In genomic region chr1:43011020-43011419, GRCh38 we compare ENCODE assay signal across 28 cellular contexts.
"Had no signal": no experiment of that assay in that cellular context is flagged by ENCODE, and none has a peak within 500 bp of the region (broad histone marks: within the 10 kb centered on the region; RNA-seq: fewer than 3 reads in every experiment).

No MANE protein-coding gene starts in this region.

- DNase-seq: activated CD4-positive, alpha-beta memory T cell treated with anti-CD3 and anti-CD28 coated beads for 36 hours; activated CD4-positive, alpha-beta T cell treated with anti-CD3 and anti-CD28 coated beads, Interleukin-2, amount 10 ng/mL, durations not matched to agents 24 days and 14 days; activated CD4-positive, CD25-positive, alpha-beta regulatory T cell treated with anti-CD3 and anti-CD28 coated beads, Interleukin-2, amount 50 U/mL, for 72 hours; activated CD8-positive, alpha-beta memory T cell treated with anti-CD3 and anti-CD28 coated beads, Interleukin-2, amount 50 U/mL, for 4 hours; activated gamma-delta T cell; activated naive CD4-positive, alpha-beta T cell treated with anti-CD3 and anti-CD28 coated beads, Interleukin-2, amount 50 U/mL, for 16 hours; activated T-cell treated with anti-CD3 and anti-CD28 coated beads, Interleukin-2, amount 50 U/mL, for 1 hour; amniotic stem cell; brain microvascular endothelial cell; foreskin fibroblast; head of caudate nucleus; hippocampal formation; kidney; left colon; mammary epithelial cell; midbrain; naive thymus-derived CD8-positive, alpha-beta T cell; stimulated activated CD4-positive, alpha-beta T cell treated with anti-CD3 and anti-CD28 coated beads, Interleukin-12 subunit alpha, Interleukin-12 subunit beta, amount 100 ng/mL, for 4 hours; stimulated activated CD4-positive, alpha-beta T cell treated with anti-CD3 and anti-CD28 coated beads, Interleukin-4, amount 100 ng/mL, for 1 hour; stimulated activated naive CD8-positive, alpha-beta T cell treated with anti-CD3 and anti-CD28 coated beads, Interleukin-15, amount 100 ng/mL, for 72 hours; substantia nigra; WERI-Rb-1 had no signal

- H3K27me3 ChIP-seq: brain microvascular endothelial cell had no signal

- H3K36me3 Mint-ChIP-seq: activated CD4-positive, alpha-beta memory T cell treated with anti-CD3 and anti-CD28 coated beads for 36 hours; naive thymus-derived CD8-positive, alpha-beta T cell had no signal

- H3K4me3 ChIP-seq: skin epidermis had no signal

- H3K4me1 Mint-ChIP-seq: activated CD4-positive, alpha-beta T cell treated with anti-CD3 and anti-CD28 coated beads, Interleukin-2, amount 10 ng/mL, durations not matched to agents 24 days and 14 days; stimulated activated naive CD8-positive, alpha-beta T cell treated with anti-CD3 and anti-CD28 coated beads, Interleukin-15, amount 100 ng/mL, for 72 hours had no signal

- H3K36me3 ChIP-seq: brain microvascular endothelial cell, WERI-Rb-1 had no signal

- H3K4me3 Mint-ChIP-seq: activated CD4-positive, alpha-beta memory T cell treated with anti-CD3 and anti-CD28 coated beads for 36 hours; activated CD4-positive, alpha-beta T cell treated with anti-CD3 and anti-CD28 coated beads, Interleukin-2, amount 10 ng/mL, durations not matched to agents 24 days and 14 days; activated T-helper 1 cell treated with anti-CD3 and anti-CD28 coated beads, Interleukin-12 subunit alpha, Interleukin-12 subunit beta, Interleukin-2, Interleukin-4 antibody, amounts not matched to agents 30 ng/mL and 10 ng/mL and 1 ng/mL, durations not matched to agents 14 hours and 24 hours and 36 hours; naive thymus-derived CD8-positive, alpha-beta T cell; stimulated activated naive CD8-positive, alpha-beta T cell treated with anti-CD3 and anti-CD28 coated beads, Interleukin-15, amount 100 ng/mL, for 72 hours had no signal

- FAIRE-seq: astrocyte, endothelial cell of umbilical vein, kidney had no signal

- H3K9me3 Mint-ChIP-seq: activated CD4-positive, alpha-beta memory T cell treated with anti-CD3 and anti-CD28 coated beads for 36 hours; activated CD4-positive, alpha-beta T cell treated with anti-CD3 and anti-CD28 coated beads, Interleukin-2, amount 10 ng/mL, durations not matched to agents 24 days and 14 days; activated T-helper 1 cell treated with anti-CD3 and anti-CD28 coated beads, Interleukin-12 subunit alpha, Interleukin-12 subunit beta, Interleukin-2, Interleukin-4 antibody, amounts not matched to agents 30 ng/mL and 10 ng/mL and 1 ng/mL, durations not matched to agents 14 hours and 24 hours and 36 hours; naive thymus-derived CD8-positive, alpha-beta T cell; stimulated activated naive CD8-positive, alpha-beta T cell treated with anti-CD3 and anti-CD28 coated beads, Interleukin-15, amount 100 ng/mL, for 72 hours had no signal

- ATAC-seq: esophagus mucosa; left colon; naive thymus-derived CD8-positive, alpha-beta T cell; sciatic nerve; stimulated activated naive CD8-positive, alpha-beta T cell treated with anti-CD3 and anti-CD28 coated beads, Interleukin-15, amount 100 ng/mL, for 72 hours had no signal

- H3K27ac Mint-ChIP-seq: activated CD4-positive, alpha-beta memory T cell treated with anti-CD3 and anti-CD28 coated beads for 36 hours; activated CD4-positive, alpha-beta T cell treated with anti-CD3 and anti-CD28 coated beads, Interleukin-2, amount 10 ng/mL, durations not matched to agents 24 days and 14 days; activated T-helper 1 cell treated with anti-CD3 and anti-CD28 coated beads, Interleukin-12 subunit alpha, Interleukin-12 subunit beta, Interleukin-2, Interleukin-4 antibody, amounts not matched to agents 30 ng/mL and 10 ng/mL and 1 ng/mL, durations not matched to agents 14 hours and 24 hours and 36 hours; stimulated activated naive CD8-positive, alpha-beta T cell treated with anti-CD3 and anti-CD28 coated beads, Interleukin-15, amount 100 ng/mL, for 72 hours had no signal

- H3K27ac ChIP-seq: brain microvascular endothelial cell, WERI-Rb-1 had no signal
